22 cellular contexts compared by ENCODE assay signal in genomic region chr4:114727426-114727825, GRCh38.
"Had no signal": no experiment of that assay in that cellular context is flagged by ENCODE, and none has a peak within 500 bp of the region (broad histone marks: within the 10 kb centered on the region; RNA-seq: fewer than 3 reads in every experiment).

No MANE protein-coding gene starts in this region.

- H3K4me3 ChIP-seq: breast epithelium, mucosa of descending colon, pancreas, right lobe of liver, smooth muscle cell, testis had no signal

- H3K9me3 ChIP-seq: breast epithelium, mucosa of descending colon, neutrophil, pancreas, right lobe of liver, testis had no signal

- DNase-seq: activated CD4-positive, alpha-beta T cell treated with anti-CD3 and anti-CD28 coated beads, Interleukin-2, amount 10 ng/mL, durations not matched to agents 7 days and 5 days; activated CD8-positive, alpha-beta memory T cell treated with anti-CD3 and anti-CD28 coated beads, Interleukin-2, amount 50 U/mL, for 48 hours; activated CD8-positive, alpha-beta T cell treated with anti-CD3 and anti-CD28 coated beads, Interleukin-2, amount 10 ng/mL, durations not matched to agents 7 days and 5 days; activated effector memory CD4-positive, alpha-beta T cell treated with Interleukin-2 at 50 U/mL for 16 hours; activated naive CD4-positive, alpha-beta T cell treated with anti-CD3 and anti-CD28 coated beads, Interleukin-2, amount 10 ng/mL, durations not matched to agents 7 days and 5 days; activated T-cell treated with anti-CD3 and anti-CD28 coated beads, Interleukin-2, amount 50 U/mL, for 48 hours; aorta; cortex of kidney; effector memory CD4-positive, alpha-beta T cell; mesenchymal stem cell; mucosa of descending colon; naive B cell; pancreas; right lobe of liver; stimulated activated CD4-positive, alpha-beta T cell treated with anti-CD3 and anti-CD28 coated beads, Interleukin-4, amount 100 ng/mL, for 4 hours; T-helper 1 cell; T-helper 9 cell; testis had no signal

- H3K27me3 Mint-ChIP-seq: activated CD4-positive, alpha-beta T cell treated with anti-CD3 and anti-CD28 coated beads, Interleukin-2, amount 10 ng/mL, durations not matched to agents 7 days and 5 days; activated naive CD4-positive, alpha-beta T cell treated with anti-CD3 and anti-CD28 coated beads, Interleukin-2, amount 10 ng/mL, durations not matched to agents 7 days and 5 days; naive B cell; stimulated activated memory B cell treated with anti-CD40 and anti-IgM and Interleukin-4, amounts not matched to agents 10 μg/mL and 1 μg/mL and 100 μg/mL, for 72 hours had no signal

- H3K36me3 Mint-ChIP-seq: activated naive CD4-positive, alpha-beta T cell treated with anti-CD3 and anti-CD28 coated beads, Interleukin-2, amount 10 ng/mL, durations not matched to agents 7 days and 5 days; stimulated activated memory B cell treated with anti-CD40 and anti-IgM and Interleukin-4, amounts not matched to agents 10 μg/mL and 1 μg/mL and 100 μg/mL, for 72 hours had no signal

- H3K27ac ChIP-seq: breast epithelium, neutrophil, pancreas, right lobe of liver, testis had no signal

- H3K27me3 ChIP-seq: breast epithelium, neutrophil, pancreas, right lobe of liver, testis had no signal

- H3K4me1 Mint-ChIP-seq: activated CD4-positive, alpha-beta T cell treated with anti-CD3 and anti-CD28 coated beads, Interleukin-2, amount 10 ng/mL, durations not matched to agents 7 days and 5 days; activated naive CD4-positive, alpha-beta T cell treated with anti-CD3 and anti-CD28 coated beads, Interleukin-2, amount 10 ng/mL, durations not matched to agents 7 days and 5 days; naive B cell; stimulated activated memory B cell treated with anti-CD40 and anti-IgM and Interleukin-4, amounts not matched to agents 10 μg/mL and 1 μg/mL and 100 μg/mL, for 72 hours had no signal

- H3K4me3 Mint-ChIP-seq: activated CD4-positive, alpha-beta T cell treated with anti-CD3 and anti-CD28 coated beads, Interleukin-2, amount 10 ng/mL, durations not matched to agents 7 days and 5 days; activated CD8-positive, alpha-beta T cell treated with anti-CD3 and anti-CD28 coated beads, Interleukin-2, amount 10 ng/mL, durations not matched to agents 7 days and 5 days; activated naive CD4-positive, alpha-beta T cell treated with anti-CD3 and anti-CD28 coated beads, Interleukin-2, amount 10 ng/mL, durations not matched to agents 7 days and 5 days; naive B cell; stimulated activated memory B cell treated with anti-CD40 and anti-IgM and Interleukin-4, amounts not matched to agents 10 μg/mL and 1 μg/mL and 100 μg/mL, for 72 hours had no signal

- ATAC-seq: activated CD8-positive, alpha-beta T cell treated with anti-CD3 and anti-CD28 coated beads, Interleukin-2, amount 10 ng/mL, durations not matched to agents 7 days and 5 days; mucosa of descending colon; pancreas; right lobe of liver; stimulated activated memory B cell treated with anti-CD40 and anti-IgM and Interleukin-4, amounts not matched to agents 10 μg/mL and 1 μg/mL and 100 μg/mL, for 72 hours had no signal

- H3K9me3 Mint-ChIP-seq: activated CD4-positive, alpha-beta T cell treated with anti-CD3 and anti-CD28 coated beads, Interleukin-2, amount 10 ng/mL, durations not matched to agents 7 days and 5 days; activated naive CD4-positive, alpha-beta T cell treated with anti-CD3 and anti-CD28 coated beads, Interleukin-2, amount 10 ng/mL, durations not matched to agents 7 days and 5 days; naive B cell; stimulated activated memory B cell treated with anti-CD40 and anti-IgM and Interleukin-4, amounts not matched to agents 10 μg/mL and 1 μg/mL and 100 μg/mL, for 72 hours had no signal

- H3K27ac Mint-ChIP-seq: activated CD4-positive, alpha-beta T cell treated with anti-CD3 and anti-CD28 coated beads, Interleukin-2, amount 10 ng/mL, durations not matched to agents 7 days and 5 days; activated CD8-positive, alpha-beta T cell treated with anti-CD3 and anti-CD28 coated beads, Interleukin-2, amount 10 ng/mL, durations not matched to agents 7 days and 5 days; activated naive CD4-positive, alpha-beta T cell treated with anti-CD3 and anti-CD28 coated beads, Interleukin-2, amount 10 ng/mL, durations not matched to agents 7 days and 5 days; naive B cell; stimulated activated memory B cell treated with anti-CD40 and anti-IgM and Interleukin-4, amounts not matched to agents 10 μg/mL and 1 μg/mL and 100 μg/mL, for 72 hours had no signal

- H3K4me1 ChIP-seq: breast epithelium, right lobe of liver, testis had no signal

- H3K36me3 ChIP-seq: breast epithelium, neutrophil, pancreas, right lobe of liver had no signal
